32 cellular contexts compared by ENCODE assay signal in the genomic region with DNA sequence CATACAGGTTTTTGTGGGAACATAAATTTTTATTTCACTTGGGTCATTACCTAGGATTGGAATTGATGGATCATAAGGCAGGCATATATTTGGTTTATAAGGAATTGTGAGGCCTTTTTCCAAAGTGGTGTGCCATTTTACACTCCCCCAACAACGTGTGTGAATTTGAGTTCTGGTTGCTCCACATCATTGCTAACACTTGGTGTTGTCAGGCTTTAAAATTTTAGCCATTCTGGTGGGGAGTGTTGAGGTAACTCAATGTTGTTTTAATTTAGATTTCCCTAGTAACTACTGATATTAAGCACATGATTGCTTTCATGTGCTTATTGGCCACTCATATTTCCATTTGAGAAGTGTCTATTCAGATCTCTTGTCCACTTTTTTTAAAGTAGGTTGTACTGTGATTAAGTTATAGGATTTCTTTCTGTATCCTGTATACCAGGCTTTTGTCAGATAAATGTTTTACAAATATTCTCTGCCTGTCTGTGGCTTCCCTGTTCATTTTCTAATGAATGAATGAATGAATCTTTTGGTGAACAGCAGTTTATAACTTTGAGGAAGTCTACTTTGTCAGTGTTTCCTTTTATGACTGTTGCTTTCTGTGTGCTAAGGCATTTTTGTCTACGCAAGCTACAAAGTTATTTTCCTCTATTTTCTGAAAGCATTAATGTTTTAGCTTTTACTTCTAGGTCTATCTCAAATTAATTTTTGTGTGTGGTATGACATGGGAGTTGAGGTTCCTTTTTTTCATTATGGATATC.
"Had no signal": no experiment of that assay in that cellular context is flagged by ENCODE, and none has a peak within 500 bp of the region (broad histone marks: within the 10 kb centered on the region; RNA-seq: fewer than 3 reads in every experiment).

No MANE protein-coding gene starts in this region.

- DNase-seq: activated CD4-positive, alpha-beta T cell treated with anti-CD3 and anti-CD28 coated beads for 1 hour; activated CD4-positive, alpha-beta T cell treated with anti-CD3 and anti-CD28 coated beads for 48 hours; activated CD4-positive, alpha-beta T cell treated with anti-CD3 and anti-CD28 coated beads, Interleukin-2, amount 50 U/mL, for 1 hour; activated CD4-positive, alpha-beta T cell treated with anti-CD3 and anti-CD28 coated beads, Interleukin-2, amount 50 U/mL, for 48 hours; activated CD8-positive, alpha-beta memory T cell treated with anti-CD3 and anti-CD28 coated beads for 24 hours; activated CD8-positive, alpha-beta T cell treated with anti-CD3 and anti-CD28 coated beads for 36 hours; activated effector memory CD4-positive, alpha-beta T cell treated with Interleukin-2 at 50 U/mL for 16 hours; activated gamma-delta T cell treated with Interleukin-2 at 50 U/mL for 16 hours; activated naive CD4-positive, alpha-beta T cell treated with anti-CD3 and anti-CD28 coated beads, Interleukin-2, amount 50 U/mL, for 16 hours; activated naive CD4-positive, alpha-beta T cell treated with Interleukin-2 at 50 U/mL for 16 hours; activated T-cell treated with anti-CD3 and anti-CD28 coated beads, Interleukin-2, amount 50 U/mL, for 4 hours; amniotic stem cell; anterior cingulate cortex; brain microvascular endothelial cell; dermis blood vessel endothelial cell; effector CD4-positive, alpha-beta T cell; effector memory CD8-positive, alpha-beta T cell; erythroblast; foreskin keratinocyte; gastrocnemius medialis; glutamatergic neuron; heart left ventricle; hypothalamus had no signal

- H3K4me3 Mint-ChIP-seq: activated CD8-positive, alpha-beta T cell treated with anti-CD3 and anti-CD28 coated beads for 36 hours; activated naive CD8-positive, alpha-beta T cell; activated T-cell treated with anti-CD3 and anti-CD28 coated beads, Interleukin-2, amount 50 U/mL, for 4 hours; activated T-helper 17 cell treated with anti-CD3 and anti-CD28 coated beads, Interleukin-2, amount 50 U/mL, for 72 hours; central memory CD8-positive, alpha-beta T cell; effector memory CD8-positive, alpha-beta T cell; WTC11 had no signal

- H3K27ac ChIP-seq: brain microvascular endothelial cell, coronary artery, esophagus muscularis mucosa, foreskin keratinocyte, gastrocnemius medialis, VCaP had no signal

- H3K27ac Mint-ChIP-seq: activated CD8-positive, alpha-beta T cell treated with anti-CD3 and anti-CD28 coated beads for 36 hours; activated naive CD8-positive, alpha-beta T cell; activated T-helper 17 cell treated with anti-CD3 and anti-CD28 coated beads, Interleukin-2, amount 50 U/mL, for 72 hours; effector memory CD8-positive, alpha-beta T cell; WTC11 had no signal

- H3K4me1 Mint-ChIP-seq: activated T-helper 17 cell treated with anti-CD3 and anti-CD28 coated beads, Interleukin-2, amount 50 U/mL, for 72 hours; central memory CD8-positive, alpha-beta T cell had no signal

- H3K36me3 ChIP-seq: brain microvascular endothelial cell, gastrocnemius medialis had no signal

- ATAC-seq: activated CD8-positive, alpha-beta T cell treated with anti-CD3 and anti-CD28 coated beads for 36 hours; activated T-cell treated with anti-CD3 and anti-CD28 coated beads, Interleukin-2, amount 50 U/mL, for 4 hours; activated T-helper 17 cell treated with anti-CD3 and anti-CD28 coated beads, Interleukin-2, amount 50 U/mL, for 72 hours; effector memory CD8-positive, alpha-beta T cell; foreskin keratinocyte; gastrocnemius medialis; heart left ventricle; WTC11 had no signal

- H3K4me1 ChIP-seq: foreskin keratinocyte, gastrocnemius medialis had no signal

- FAIRE-seq: astrocyte, bronchial epithelial cell had no signal

- H3K27me3 ChIP-seq: brain microvascular endothelial cell, esophagus muscularis mucosa, gastrocnemius medialis, heart left ventricle had no signal

- H3K27me3 Mint-ChIP-seq: activated CD8-positive, alpha-beta T cell treated with anti-CD3 and anti-CD28 coated beads for 36 hours; activated T-helper 17 cell treated with anti-CD3 and anti-CD28 coated beads, Interleukin-2, amount 50 U/mL, for 72 hours; central memory CD8-positive, alpha-beta T cell; effector memory CD8-positive, alpha-beta T cell had no signal

- H3K9me3 ChIP-seq: esophagus muscularis mucosa, gastrocnemius medialis, heart left ventricle had no signal

- H3K4me3 ChIP-seq: coronary artery, esophagus muscularis mucosa, gastrocnemius medialis, heart left ventricle had no signal

- H3K9me3 Mint-ChIP-seq: activated CD8-positive, alpha-beta T cell treated with anti-CD3 and anti-CD28 coated beads for 36 hours; activated T-cell treated with anti-CD3 and anti-CD28 coated beads, Interleukin-2, amount 50 U/mL, for 4 hours; activated T-helper 17 cell treated with anti-CD3 and anti-CD28 coated beads, Interleukin-2, amount 50 U/mL, for 72 hours; central memory CD8-positive, alpha-beta T cell; effector memory CD8-positive, alpha-beta T cell; WTC11 had no signal

- H3K36me3 Mint-ChIP-seq: activated naive CD8-positive, alpha-beta T cell; WTC11 had no signal
